Comparison of ENCODE assay signal across 21 cellular contexts in the genomic region with DNA sequence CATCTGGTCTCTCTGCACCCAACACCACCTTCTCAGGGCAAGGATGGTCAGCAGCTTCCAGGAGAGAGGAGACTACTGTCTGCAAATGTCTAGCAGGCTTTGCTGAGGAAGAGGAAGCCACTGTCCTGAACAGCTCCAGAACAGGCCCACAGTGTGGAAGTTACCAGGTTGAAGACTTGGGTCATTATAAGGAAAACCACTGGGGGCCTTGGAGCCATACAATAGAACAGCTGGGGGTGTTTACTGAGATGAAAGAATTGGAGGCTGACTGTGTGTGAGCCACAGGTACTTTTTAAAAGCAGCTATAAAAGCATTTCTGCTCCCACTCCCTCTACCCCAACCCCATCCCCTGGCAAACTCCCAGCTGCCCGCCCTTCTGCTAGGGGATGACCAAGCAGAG.
"Had no signal": no experiment of that assay in that cellular context is flagged by ENCODE, and none has a peak within 500 bp of the region (broad histone marks: within the 10 kb centered on the region; RNA-seq: fewer than 3 reads in every experiment).

No MANE protein-coding gene starts in this region.

- H3K27ac Mint-ChIP-seq: activated CD4-positive, alpha-beta memory T cell treated with anti-CD3 and anti-CD28 coated beads for 36 hours; immature natural killer cell; naive thymus-derived CD4-positive, alpha-beta T cell; progenitor cell of endocrine pancreas; T-helper 1 cell treated with Interleukin-12 subunit alpha and Interleukin-12 subunit beta and Interleukin-4 antibody, amounts not matched to agents 30 μg/mL and 1 μg/mL, for 36 hours had no signal

- ATAC-seq: heart left ventricle, left lobe of liver, lower lobe of right lung, upper lobe of right lung had no signal

- H3K36me3 ChIP-seq: heart left ventricle, lower lobe of right lung, spleen, thyroid gland, upper lobe of right lung had no signal

- DNase-seq: activated effector memory CD4-positive, alpha-beta T cell treated with Interleukin-2 at 50 U/mL for 16 hours; activated naive CD8-positive, alpha-beta T cell treated with anti-CD3 and anti-CD28 coated beads, Interleukin-2, amount 10 ng/mL, durations not matched to agents 7 days and 5 days; amniotic stem cell; cerebellar nuclear complex; heart left ventricle; immature natural killer cell; lower lobe of right lung; naive thymus-derived CD4-positive, alpha-beta T cell; spleen; stimulated activated CD4-positive, alpha-beta T cell treated with anti-CD3 and anti-CD28 coated beads, Interleukin-4, amount 100 ng/mL, for 1 hour; stimulated activated naive CD4-positive, alpha-beta T cell treated with Interleukin-2 at 50 U/mL for 16 hours; thyroid gland; upper lobe of right lung had no signal

- H3K27me3 ChIP-seq: heart left ventricle, spleen, thyroid gland, upper lobe of right lung had no signal

- H3K27ac ChIP-seq: coronary artery, heart left ventricle, lower lobe of right lung, spleen, thyroid gland, upper lobe of right lung had no signal

- H3K27me3 Mint-ChIP-seq: activated CD4-positive, alpha-beta memory T cell treated with anti-CD3 and anti-CD28 coated beads for 36 hours; activated naive CD8-positive, alpha-beta T cell treated with anti-CD3 and anti-CD28 coated beads, Interleukin-2, amount 10 ng/mL, durations not matched to agents 7 days and 5 days; progenitor cell of endocrine pancreas had no signal

- H3K4me1 ChIP-seq: lower lobe of right lung, spleen, upper lobe of right lung had no signal

- H3K4me3 Mint-ChIP-seq: activated CD4-positive, alpha-beta memory T cell treated with anti-CD3 and anti-CD28 coated beads for 36 hours; activated naive CD4-positive, alpha-beta T cell treated with anti-CD3 and anti-CD28 coated beads for 36 hours; activated naive CD8-positive, alpha-beta T cell treated with anti-CD3 and anti-CD28 coated beads, Interleukin-2, amount 10 ng/mL, durations not matched to agents 7 days and 5 days; activated T-cell treated with anti-CD3 and anti-CD28 coated beads, Interleukin-2, amount 50 U/mL, for 72 hours; immature natural killer cell; T-helper 1 cell treated with Interleukin-12 subunit alpha and Interleukin-12 subunit beta and Interleukin-4 antibody, amounts not matched to agents 30 μg/mL and 1 μg/mL, for 36 hours had no signal

- H3K36me3 Mint-ChIP-seq: activated CD4-positive, alpha-beta memory T cell treated with anti-CD3 and anti-CD28 coated beads for 36 hours; activated naive CD8-positive, alpha-beta T cell treated with anti-CD3 and anti-CD28 coated beads, Interleukin-2, amount 10 ng/mL, durations not matched to agents 7 days and 5 days; immature natural killer cell had no signal

- H3K9me3 Mint-ChIP-seq: activated CD4-positive, alpha-beta memory T cell treated with anti-CD3 and anti-CD28 coated beads for 36 hours; activated naive CD4-positive, alpha-beta T cell treated with anti-CD3 and anti-CD28 coated beads for 36 hours; activated naive CD8-positive, alpha-beta T cell treated with anti-CD3 and anti-CD28 coated beads, Interleukin-2, amount 10 ng/mL, durations not matched to agents 7 days and 5 days; activated T-cell treated with anti-CD3 and anti-CD28 coated beads, Interleukin-2, amount 50 U/mL, for 72 hours; immature natural killer cell; T-helper 1 cell treated with Interleukin-12 subunit alpha and Interleukin-12 subunit beta and Interleukin-4 antibody, amounts not matched to agents 30 μg/mL and 1 μg/mL, for 36 hours had no signal

- H3K4me3 ChIP-seq: coronary artery, heart left ventricle, lower lobe of right lung, spleen, thyroid gland, upper lobe of right lung had no signal

- FAIRE-seq: endometrium had no signal

- H3K9me3 ChIP-seq: heart left ventricle, lower lobe of right lung, spleen, thyroid gland, upper lobe of right lung had no signal
